ENCODE assay signal across 32 cellular contexts in genomic region chr12:13889913-13890312, GRCh38.
"Had no signal": no experiment of that assay in that cellular context is flagged by ENCODE, and none has a peak within 500 bp of the region (broad histone marks: within the 10 kb centered on the region; RNA-seq: fewer than 3 reads in every experiment).

No MANE protein-coding gene starts in this region.

- H3K36me3 ChIP-seq: brain microvascular endothelial cell, cardiac muscle cell, WERI-Rb-1 had no signal

- DNase-seq: activated CD4-positive, alpha-beta memory T cell treated with anti-CD3 and anti-CD28 coated beads, Interleukin-2, amount 10 ng/mL, durations not matched to agents 7 days and 5 days; activated CD4-positive, alpha-beta T cell treated with anti-CD3 and anti-CD28 coated beads for 1 hour; activated CD4-positive, alpha-beta T cell treated with anti-CD3 and anti-CD28 coated beads for 48 hours; activated CD4-positive, CD25-positive, alpha-beta regulatory T cell; activated CD8-positive, alpha-beta memory T cell treated with anti-CD3 and anti-CD28 coated beads for 24 hours; activated CD8-positive, alpha-beta memory T cell treated with anti-CD3 and anti-CD28 coated beads, Interleukin-2, amount 10 ng/mL, durations not matched to agents 7 days and 5 days; activated CD8-positive, alpha-beta memory T cell treated with anti-CD3 and anti-CD28 coated beads, Interleukin-2, amount 50 U/mL, for 48 hours; activated effector memory CD4-positive, alpha-beta T cell treated with Interleukin-2 at 50 U/mL for 16 hours; activated naive CD4-positive, alpha-beta T cell; activated naive CD4-positive, alpha-beta T cell treated with anti-CD3 and anti-CD28 coated beads, Interleukin-2, amount 50 U/mL, for 16 hours; activated naive CD8-positive, alpha-beta T cell treated with anti-CD3 and anti-CD28 coated beads for 36 hours; activated T-cell treated with anti-CD3 and anti-CD28 coated beads, Interleukin-2, amount 50 U/mL, for 48 hours; amniotic stem cell; aorta; brain microvascular endothelial cell; MM.1S; MV-4-11; NCI-H1092; NCI-H1694; NCI-H1930; NCI-H2081 treated with DMSO at 0.1 percent for 48 hours; NCI-H226; NCI-H446 treated with DMSO at 0.1 percent for 48 hours; NCI-H524; Right ventricle myocardium superior; SW 1271; T-helper 1 cell; T-helper 2 cell; T-helper 9 cell; WERI-Rb-1 had no signal

- H3K4me2 ChIP-seq: KMS-11 had no signal

- H3K9ac ChIP-seq: KMS-11 had no signal

- H3K27me3 ChIP-seq: brain microvascular endothelial cell, cardiac muscle cell had no signal

- H3K27ac ChIP-seq: brain microvascular endothelial cell, cardiac muscle cell, KMS-11, WERI-Rb-1 had no signal

- H3K4me3 ChIP-seq: cardiac muscle cell had no signal

- ATAC-seq: activated CD8-positive, alpha-beta memory T cell treated with anti-CD3 and anti-CD28 coated beads, Interleukin-2, amount 10 ng/mL, durations not matched to agents 7 days and 5 days had no signal
